In genomic region chr11:101765932-101766331, GRCh38 we compare ENCODE assay signal across 4 cellular contexts.
"Had no signal": no experiment of that assay in that cellular context is flagged by ENCODE, and none has a peak within 500 bp of the region (broad histone marks: within the 10 kb centered on the region; RNA-seq: fewer than 3 reads in every experiment).

No MANE protein-coding gene starts in this region.

- H3K4me3 ChIP-seq: GM23338, K562 had no signal

- DNase-seq: H9, HCEC 1CT had no signal

- ATAC-seq: GM23338, K562 had no signal
